In genomic region chr21:26513212-26513611, GRCh38 we compare ENCODE assay signal across 20 cellular contexts. TPM values are rescaled to one million over a fixed set of nuclear protein-coding genes. Genes with fewer than 3 reads are reported as not detected.
DNase-seq lines count a peak whose midpoint lies in the region; FAIRE-seq and TF ChIP-seq lines count a peak whose summit lies in the region.
"Had no signal": no experiment of that assay in that cellular context is flagged by ENCODE, and none has a peak within 500 bp of the region (broad histone marks: within the 10 kb centered on the region; RNA-seq: fewer than 3 reads in every experiment).

No MANE protein-coding gene starts in this region.

- peak; percentile 69 for DNase-seq in GM03348 (ENCODE audit: low spot score)
- DNase-seq in T1000 (lab: John Stamatoyannopoulos, UW) = peak; percentile 26
- DNase-seq in endothelial cell of umbilical vein (ENCODE audit: low read depth, low spot score) = peak; percentile 54
- DNase-seq in esophagus squamous epithelium (lab: John Stamatoyannopoulos, UW) = no peak
- DNase-seq in effector memory CD4-positive, alpha-beta T cell = no peak
- no peak for DNase-seq in AML-193 (lab: John Stamatoyannopoulos, UW)
- DNase-seq in globus pallidus (ENCODE audit: low spot score) = no peak
- DNase-seq: activated CD4-positive, alpha-beta T cell treated with anti-CD3 and anti-CD28 coated beads for 4 hours; activated CD8-positive, alpha-beta memory T cell treated with anti-CD3 and anti-CD28 coated beads, Interleukin-2, amount 50 U/mL, for 48 hours; activated naive CD4-positive, alpha-beta T cell treated with anti-CD3 and anti-CD28 coated beads, Interleukin-2, amount 50 U/mL, for 16 hours; Calu3; Kasumi-1; NCI-H446 treated with DMSO at 0.1 percent for 48 hours; spleen; stimulated activated naive CD4-positive, alpha-beta T cell treated with Interleukin-2 at 50 U/mL for 16 hours had no signal

- dilution Hi-C loops in endothelial cell of umbilical vein (cut with MboI; ENCODE audit: extremely low pct_ligation_motif_present, low sequenced_read_pairs) = no loop called here

- no peaks in the 10 kb centered on the region for H3K9me3 ChIP-seq in endothelial cell of umbilical vein (replicated peaks; ENCODE audit: control insufficient read depth, insufficient read depth, low read length)
- no peaks in the 10 kb centered on the region for H3K9me3 ChIP-seq in mesodermal cell (ENCODE audit: control insufficient read depth, low read length)
- no peaks in the 10 kb centered on the region for H3K9me3 ChIP-seq in esophagus squamous epithelium
- H3K9me3 ChIP-seq in effector memory CD4-positive, alpha-beta T cell (ENCODE audit: control insufficient read depth, low read length) = no peaks in the 10 kb centered on the region
- H3K9me3 ChIP-seq: SJSA1 had no signal

- no peaks in the 10 kb centered on the region for H3K79me2 ChIP-seq in endothelial cell of umbilical vein (ENCODE audit: control insufficient read depth, insufficient read depth, low read length)

- H3K27ac ChIP-seq in endothelial cell of umbilical vein (ENCODE audit: insufficient read depth, low read depth, low read length) (no peak overlapping the region), mesodermal cell (ENCODE audit: low read depth, low read length, severe bottlenecking) (peak overlapping the region; percentile 16), esophagus squamous epithelium (no peak overlapping the region)
- H3K27ac ChIP-seq in effector memory CD4-positive, alpha-beta T cell (ENCODE audit: insufficient read depth, low read length, poor library complexity, severe bottlenecking) = no peak overlapping the region
- H3K27ac ChIP-seq: epithelial cell of prostate, SJSA1, spleen had no signal

- no TSS peak for BruUV-seq in endothelial cell of umbilical vein (replicated peaks; lab: Mats Ljungman, UMichigan)

- TF ChIP-seq CTCF in endothelial cell of umbilical vein (IDR thresholded peaks at IDR 0.05; ENCODE audit: extremely low read depth in 1 of 2, insufficient read depth in 1 of 2, low read depth in 1 of 2, low read length in 2 of 2) (no peak), esophagus squamous epithelium (IDR thresholded peaks at IDR 0.05) (no peak)

- no peaks in the 10 kb centered on the region for H3K27me3 ChIP-seq in endothelial cell of umbilical vein (ENCODE audit: control insufficient read depth in 2 of 2, insufficient read depth in 2 of 2, low read length in 2 of 2)
- no peaks in the 10 kb centered on the region for H3K27me3 ChIP-seq in esophagus squamous epithelium
- H3K27me3 ChIP-seq in effector memory CD4-positive, alpha-beta T cell (replicated peaks; ENCODE audit: control insufficient read depth, insufficient read depth, low read length, poor library complexity, severe bottlenecking) = no peaks in the 10 kb centered on the region
- H3K27me3 ChIP-seq: SJSA1, spleen had no signal

- no peak overlapping the region for H3K4me2 ChIP-seq in endothelial cell of umbilical vein (ENCODE audit: insufficient read depth, low read length)

- no peak overlapping the region for H2AFZ ChIP-seq in endothelial cell of umbilical vein (ENCODE audit: low read depth, low read length)

- no peak overlapping the region for H3K4me3 ChIP-seq in endothelial cell of umbilical vein (replicated peaks in 1 of 3; ENCODE audit: insufficient read depth in 1 of 3, low read depth in 1 of 3, low read length in 3 of 3)
- no peak overlapping the region for H3K4me3 ChIP-seq in mesodermal cell (ENCODE audit: extremely low read depth, insufficient read depth, low read length, poor library complexity, severe bottlenecking)
- H3K4me3 ChIP-seq in esophagus squamous epithelium = no peak overlapping the region
- no peak overlapping the region for H3K4me3 ChIP-seq in effector memory CD4-positive, alpha-beta T cell (ENCODE audit: insufficient read depth, low read depth, low read length, poor library complexity, severe bottlenecking)
- H3K4me3 ChIP-seq: SJSA1, spleen had no signal

- no peaks in the 10 kb centered on the region for H4K20me1 ChIP-seq in endothelial cell of umbilical vein (replicated peaks; ENCODE audit: control insufficient read depth, extremely low read depth, insufficient read depth, low read length)

- H3K9me1 ChIP-seq in endothelial cell of umbilical vein (replicated peaks; ENCODE audit: control insufficient read depth, extremely low read depth, insufficient read depth, low read length) = no peaks in the 10 kb centered on the region

- H3K36me3 ChIP-seq in endothelial cell of umbilical vein (ENCODE audit: control insufficient read depth in 2 of 2, extremely low read depth in 1 of 2, insufficient read depth in 2 of 2, low read length in 2 of 2) = no peaks in the 10 kb centered on the region
- H3K36me3 ChIP-seq in mesodermal cell (ENCODE audit: control insufficient read depth, insufficient read depth, low read length) = no peaks in the 10 kb centered on the region
- H3K36me3 ChIP-seq in esophagus squamous epithelium = no peaks in the 10 kb centered on the region
- no peaks in the 10 kb centered on the region for H3K36me3 ChIP-seq in effector memory CD4-positive, alpha-beta T cell (ENCODE audit: control insufficient read depth, insufficient read depth, low read length)
- H3K36me3 ChIP-seq: SJSA1, spleen had no signal

- H3K4me1 ChIP-seq in endothelial cell of umbilical vein (ENCODE audit: control insufficient read depth, extremely low read depth, insufficient read depth, low read length) (peaks cover 6% of the 10 kb centered on the region), mesodermal cell (ENCODE audit: control insufficient read depth, insufficient read depth, low read length, poor library complexity, severe bottlenecking) (no peaks in the 10 kb centered on the region), esophagus squamous epithelium (peaks cover 0 to 10% (median 2%) of the 10 kb centered on the region in 3 donors)
- H3K4me1 ChIP-seq in effector memory CD4-positive, alpha-beta T cell (ENCODE audit: control insufficient read depth, insufficient read depth, low read length, poor library complexity, severe bottlenecking) = no peaks in the 10 kb centered on the region
- H3K4me1 ChIP-seq: SJSA1, spleen had no signal

- FAIRE-seq in endothelial cell of umbilical vein (lab: Jason Lieb, UNC) = peak; percentile 61
- FAIRE-seq: GM19239 had no signal

- WGBS in mesodermal cell (ENCODE audit: insufficient coverage in 2 of 2), 2 experiments = 100% methylated on average over 1 of the region's 1 CpG; no CpG with 5 or more reads in 1 of the 2 experiments
- 67 to 83% methylated on average over 1 of the region's 1 CpG for WGBS in esophagus squamous epithelium, 2 donors

- CTCF ChIA-PET in endothelial cell of umbilical vein (lab: Charles Lee) = interaction anchor here (1.2 kb wide), 1 partner anchor 12 kb away, joined by 3 read pairs; no protein-coding TSS in a partner anchor

- POLR2A ChIA-PET in endothelial cell of umbilical vein (lab: Charles Lee) = no interaction called here

- TF ChIP-seq POLR2A in endothelial cell of umbilical vein (IDR thresholded peaks at IDR 0.05; ENCODE audit: low read depth, low read length) = no peak
- no peak for TF ChIP-seq POLR2A in esophagus squamous epithelium (IDR thresholded peaks at IDR 0.05)

- intact Hi-C loops in endothelial cell of umbilical vein (cut with micrococcal nuclease) = no loop called here
- intact Hi-C loops in esophagus squamous epithelium (cut with DNase I) = no loop called here

- no peak overlapping the region for H3K9ac ChIP-seq in endothelial cell of umbilical vein (replicated peaks; ENCODE audit: extremely low read depth, insufficient read depth, low read length)

TF ChIP-seq in endothelial cell of umbilical vein, 7 proteins besides CTCF, POLR2A, EP300 and RAD21:
- TF ChIP-seq MAX (IDR thresholded peaks at IDR 0.05; ENCODE audit: insufficient read depth, insufficient read length) = no peak
- TF ChIP-seq JUN (IDR thresholded peaks at IDR 0.05; ENCODE audit: borderline replicate concordance, insufficient read depth, insufficient read length, low read depth) = no peak
- TF ChIP-seq GATA2 (IDR thresholded peaks at IDR 0.05; ENCODE audit: insufficient read depth, insufficient read length, low read depth, low read length) = no peak
- no peak for TF ChIP-seq POLR2AphosphoS5 (IDR thresholded peaks at IDR 0.05; ENCODE audit: insufficient read depth, low read depth, low read length)
- TF ChIP-seq MYC (IDR thresholded peaks at IDR 0.05; ENCODE audit: low read depth, low read length) = no peak
- no peak for TF ChIP-seq EZH2 (IDR thresholded peaks at IDR 0.05; ENCODE audit: borderline replicate concordance, low read depth, low read length, severe bottlenecking)
- no peak for TF ChIP-seq FOS (IDR thresholded peaks at IDR 0.05; ENCODE audit: borderline replicate concordance, insufficient read depth, low read length)

RNA-seq across cellular contexts. Expression of gene CYYR1, which starts 59.9 kb away (rescaled TPM):
- total RNA-seq in endothelial cell of umbilical vein (23.8 and 25.7 TPM in 2 replicates), esophagus squamous epithelium (10 to 100 TPM in 1 of 4 donors, 1 to 10 TPM in 3; 1.2 to 11.6 (median 5.2) TPM)
- polyA plus RNA-seq in endothelial cell of umbilical vein = 10.3 and 13.2 TPM in 2 replicates
- 8.1 and 10.5 TPM in 2 replicates for polyA plus RNA-seq in endothelial cell of umbilical vein (2011; cell fraction: cytosol; rRNA removed)
- polyA plus RNA-seq in endothelial cell of umbilical vein (2011; cell fraction: nucleus; rRNA removed) = 7.2 and 7.5 TPM in 2 replicates
- 7.0 and 11.7 TPM in 2 replicates for polyA plus RNA-seq in endothelial cell of umbilical vein (2012)
- 28.0 and 29.7 TPM in 2 replicates for polyA minus RNA-seq in endothelial cell of umbilical vein
- polyA minus RNA-seq in endothelial cell of umbilical vein (2011; cell fraction: cytosol; rRNA and poly(A)+ RNA removed) = not detected
- polyA minus RNA-seq in endothelial cell of umbilical vein (2011; cell fraction: nucleus; rRNA and poly(A)+ RNA removed) = 28.7 and 30.3 TPM in 2 replicates
- polyA plus RNA-seq in mesodermal cell (2013, experiment 1 of 2) = 20.3 TPM
- 21.9 TPM for polyA plus RNA-seq in mesodermal cell (2013, experiment 2 of 2)
- total RNA-seq: Calu3; natural killer cell treated with Interleukin-12 subunit alpha and Interleukin-12 subunit beta and Interleukin-15 and Interleukin-18, amount 100 ng/mL, for 72 hours had no signal

Comparison
In these comparisons a context has a peak if more than half of its experiments do, and no peak if none do; other contexts are left out.
1. DNase-seq: peak in GM03348 (single experiment), T1000 (single experiment) and endothelial cell of umbilical vein (single experiment); none in esophagus squamous epithelium (single experiment), effector memory CD4-positive, alpha-beta T cell (0 of 3), AML-193 (0 of 2) and globus pallidus (single experiment).